In genomic region chr3:16511561-16512434, GRCh38 we compare ENCODE assay signal across 8 cellular contexts. TPM values are rescaled to one million over a fixed set of nuclear protein-coding genes. Genes with fewer than 3 reads are reported as not detected.
A peak's percentile ranks its signal among the peaks of the same experiment; 100 is the strongest.
DNase-seq lines count a peak whose midpoint lies in the region; FAIRE-seq and TF ChIP-seq lines count a peak whose summit lies in the region.

No MANE protein-coding gene starts in this region.

- no peaks in the 10 kb centered on the region for H3K36me3 ChIP-seq in H7 (replicated peaks; ENCODE audit: control insufficient read depth, insufficient read depth, low read length)
- H3K36me3 ChIP-seq in prostate gland, result no peaks in the 10 kb centered on the region

- DNase-seq in GM12891 (ENCODE audit: insufficient read length, low spot score), result peak; percentile 53
- peak; percentile 46 for DNase-seq in H7
- peak; percentile 99 for DNase-seq in MV-4-11 (lab: John Stamatoyannopoulos, UW)
- peak; percentile 72 for DNase-seq in activated T-cell treated with anti-CD3 and anti-CD28 coated beads for 48 hours (ENCODE audit: low read depth)
- DNase-seq in fibroblast of the conjunctiva (ENCODE audit: low read depth), result peak; percentile 23
- no peak for DNase-seq in prostate gland (ENCODE audit: low spot score)
- DNase-seq in urothelium cell line (ENCODE audit: low spot score), result peak; percentile 32
- DNase-seq in NCI-H1436 treated with DMSO at 0.1 percent for 48 hours (lab: John Stamatoyannopoulos, UW), result no peak

- 40% methylated on average over 11 of the region's 11 CpGs for WGBS in prostate gland

- intact Hi-C loops in prostate gland (cut with DNase I), result loop anchor here (5.0 to 10.0 kb wide), 2 partner anchors 64 to 137 kb away; no protein-coding TSS in a partner anchor

- FAIRE-seq in GM12891 (lab: Jason Lieb, UNC) (peak; percentile 99), urothelium cell line (lab: Jason Lieb, UNC) (no peak)

- TF ChIP-seq POLR2A in GM12891 (IDR thresholded peaks at IDR 0.05; ENCODE audit: low read depth, low read length) (peak; percentile 97), prostate gland (IDR thresholded peaks at IDR 0.05) (no peak)

- H3K9me3 ChIP-seq in prostate gland, result no peaks in the 10 kb centered on the region

- H3K27me3 ChIP-seq in H7 (ENCODE audit: control insufficient read depth, insufficient read depth, low read length) (peaks cover 40% of the 10 kb centered on the region), prostate gland (replicated peaks; ENCODE audit: insufficient read depth) (peaks cover 4% of the 10 kb centered on the region)

- peak overlapping the region; percentile 6 to 57 for H3K27ac ChIP-seq in prostate gland

- no peaks in the 10 kb centered on the region for H3K4me1 ChIP-seq in prostate gland (replicated peaks)

- H3K4me3 ChIP-seq in H7 (ENCODE audit: insufficient read depth, low read depth, low read length) (no peak overlapping the region), prostate gland (peak overlapping the region; percentile 43 to 52)

- TF ChIP-seq CTCF in prostate gland (IDR thresholded peaks at IDR 0.05), result no peak

TF ChIP-seq in GM12891, 5 proteins besides CTCF, POLR2A, EP300 and RAD21:
- peak; percentile 71 for TF ChIP-seq TAF1 (IDR thresholded peaks at IDR 0.05; ENCODE audit: low read depth, low read length)
- TF ChIP-seq PAX5 (IDR thresholded peaks at IDR 0.05; ENCODE audit: insufficient read depth, low read length, severe bottlenecking), result peak; percentile 76
- TF ChIP-seq POU2F2 (IDR thresholded peaks at IDR 0.05; ENCODE audit: low read depth, low read length), result peak; percentile 94
- peak; percentile 77 for TF ChIP-seq SPI1 (IDR thresholded peaks at IDR 0.05; ENCODE audit: low read depth, low read length)
- TF ChIP-seq POLR2AphosphoS5 (IDR thresholded peaks at IDR 0.05; ENCODE audit: low read depth, low read length), result peak; percentile 87
TF ChIP-seq in GM12891: peak in this region for 5.

RNA-seq across cellular contexts. Expression of gene RFTN1, which starts 1.7 kb away (rescaled TPM):
- 168 TPM for polyA plus RNA-seq in GM12891 (2012; ENCODE audit: low read depth, missing spikeins)
- 0.81 and 0.90 TPM in 2 replicates for total RNA-seq in H7 (2014; rRNA removed; shearing (Covaris generic))
- total RNA-seq in prostate gland, result 10 to 100 TPM in 1 of 2 donors, 1 to 10 TPM in 1; 7.4 to 16.1 TPM

Comparison
In these comparisons a context has a peak if more than half of its experiments do, and no peak if none do; other contexts are left out.
1. DNase-seq: peak in GM12891 (single experiment), H7 (single experiment), MV-4-11 (single experiment), activated T-cell treated with anti-CD3 and anti-CD28 coated beads for 48 hours (single experiment), fibroblast of the conjunctiva (single experiment) and urothelium cell line (single experiment); none in prostate gland (single experiment) and NCI-H1436 treated with DMSO at 0.1 percent for 48 hours (single experiment).